ENCODE assay signal across 10 cellular contexts in genomic region chr2:144424559-144425240, GRCh38.
DNase-seq lines count a peak whose midpoint lies in the region; ATAC-seq and TF ChIP-seq lines count a peak whose summit lies in the region.
"Had no signal": no experiment of that assay in that cellular context is flagged by ENCODE, and none has a peak within 500 bp of the region (broad histone marks: within the 10 kb centered on the region; RNA-seq: fewer than 3 reads in every experiment).

No MANE protein-coding gene starts in this region.

- peaks cover 24 to 48% of the 10 kb centered on the region in 2 donors for H3K4me1 ChIP-seq in adrenal gland (replicated peaks in 1 of 2)
- peaks cover 24% of the 10 kb centered on the region for H3K4me1 ChIP-seq in suprapubic skin
- peaks cover 8 to 23% (median 13%) of the 10 kb centered on the region in 4 donors for H3K4me1 ChIP-seq in esophagus muscularis mucosa
- H3K4me1 ChIP-seq: right lobe of liver had no signal

- H3K36me3 Mint-ChIP-seq in activated naive CD4-positive, alpha-beta T cell treated with anti-CD3 and anti-CD28 coated beads, Interleukin-2, amount 50 U/mL, for 72 hours, result peaks cover 0 to 9% of the 10 kb centered on the region in 2 donors
- H3K36me3 Mint-ChIP-seq in nephron progenitor cell (ENCODE audit: low read depth), result peaks cover 70% of the 10 kb centered on the region

- H3K4me1 Mint-ChIP-seq in nephron progenitor cell, result peaks cover 18% of the 10 kb centered on the region

- H3K27me3 Mint-ChIP-seq in nephron progenitor cell (ENCODE audit: low read depth, poor library complexity), result no peaks in the 10 kb centered on the region

- no peak overlapping the region for H3K4me3 Mint-ChIP-seq in nephron progenitor cell

- no peak for TF ChIP-seq POLR2A in adrenal gland (IDR thresholded peaks at IDR 0.05)
- no peak for TF ChIP-seq POLR2A in suprapubic skin (IDR thresholded peaks at IDR 0.05)
- no peak for TF ChIP-seq POLR2A in esophagus muscularis mucosa (IDR thresholded peaks at IDR 0.05; ENCODE audit: low read depth)

- H3K4me3 ChIP-seq in adrenal gland (no peak overlapping the region), suprapubic skin (no peak overlapping the region), esophagus muscularis mucosa (no peak overlapping the region), brain microvascular endothelial cell (ENCODE audit: low read depth, low read length) (no peak overlapping the region)
- H3K4me3 ChIP-seq: right lobe of liver had no signal

- no peaks in the 10 kb centered on the region for H3K27me3 ChIP-seq in adrenal gland
- no peaks in the 10 kb centered on the region for H3K27me3 ChIP-seq in suprapubic skin
- no peaks in the 10 kb centered on the region for H3K27me3 ChIP-seq in esophagus muscularis mucosa
- H3K27me3 ChIP-seq in brain microvascular endothelial cell (replicated peaks), result no peaks in the 10 kb centered on the region
- H3K27me3 ChIP-seq: right lobe of liver had no signal

- H3K27ac Mint-ChIP-seq in activated naive CD4-positive, alpha-beta T cell treated with anti-CD3 and anti-CD28 coated beads, Interleukin-2, amount 50 U/mL, for 72 hours, result no peak overlapping the region
- H3K27ac Mint-ChIP-seq in nephron progenitor cell, result peak overlapping the region; percentile 23

- TF ChIP-seq EP300 in suprapubic skin (IDR thresholded peaks at IDR 0.05) (no peak), esophagus muscularis mucosa (IDR thresholded peaks at IDR 0.05) (no peak)

- peak; percentile 86 to 96 for ATAC-seq in activated naive CD4-positive, alpha-beta T cell treated with anti-CD3 and anti-CD28 coated beads, Interleukin-2, amount 50 U/mL, for 72 hours
- ATAC-seq in HG03378 (IDR thresholded peaks at IDR 0.05; ENCODE audit: unreplicated experiment), result no peak
- ATAC-seq: right lobe of liver had no signal

- peak overlapping the region in 3 of 5 donors; percentile 3 to 61 (median 10) for H3K27ac ChIP-seq in adrenal gland
- H3K27ac ChIP-seq in suprapubic skin, result peak overlapping the region; percentile 14
- peak overlapping the region in 1 of 4 donors; percentile 45 for H3K27ac ChIP-seq in esophagus muscularis mucosa (replicated peaks in 1 of 4)
- no peak overlapping the region for H3K27ac ChIP-seq in brain microvascular endothelial cell

- no peaks in the 10 kb centered on the region for H3K9me3 Mint-ChIP-seq in activated naive CD4-positive, alpha-beta T cell treated with anti-CD3 and anti-CD28 coated beads, Interleukin-2, amount 50 U/mL, for 72 hours
- H3K9me3 Mint-ChIP-seq in nephron progenitor cell, result no peaks in the 10 kb centered on the region

- no peak for DNase-seq in activated naive CD4-positive, alpha-beta T cell treated with anti-CD3 and anti-CD28 coated beads, Interleukin-2, amount 50 U/mL, for 72 hours (ENCODE audit: low spot score in 2 of 2)
- no peak for DNase-seq in activated naive CD4-positive, alpha-beta T cell (lab: John Stamatoyannopoulos, UW)
- DNase-seq in adrenal gland (no peak), nephron progenitor cell (no peak), suprapubic skin (ENCODE audit: low spot score in 2 of 2) (no peak), esophagus muscularis mucosa (ENCODE audit: extremely low spot score) (no peak), brain microvascular endothelial cell (no peak)
- DNase-seq: aorta, right lobe of liver had no signal

- TF ChIP-seq CTCF in adrenal gland (IDR thresholded peaks at IDR 0.05) (no peak), nephron progenitor cell (IDR thresholded peaks at IDR 0.05) (no peak), suprapubic skin (IDR thresholded peaks at IDR 0.05) (no peak), esophagus muscularis mucosa (IDR thresholded peaks at IDR 0.05) (no peak), brain microvascular endothelial cell (IDR thresholded peaks at IDR 0.05; ENCODE audit: low read depth, low read length, missing control alignments) (no peak)

- in situ Hi-C loops in brain microvascular endothelial cell (cut with HindIII; ENCODE audit: low pct_ligation_motif_present, low sequenced_read_pairs), result no loop called here

- WGBS in adrenal gland, 4 donors, result 90 to 96% (median 93%) methylated on average over 4 of the region's 4 CpGs
- 84% methylated on average over 4 of the region's 4 CpGs for WGBS in suprapubic skin
- 85% methylated on average over 4 of the region's 4 CpGs for WGBS in esophagus muscularis mucosa

- intact Hi-C loops in adrenal gland (cut with DNase I), result no loop called here
- intact Hi-C loops in esophagus muscularis mucosa (cut with DNase I), result no loop called here

- peaks cover 0 to 18% of the 10 kb centered on the region in 2 donors for H3K36me3 ChIP-seq in adrenal gland (replicated peaks in 1 of 2)
- H3K36me3 ChIP-seq in suprapubic skin, result peaks cover 8% of the 10 kb centered on the region
- H3K36me3 ChIP-seq in esophagus muscularis mucosa, result peaks cover 0 to 8% (median 3%) of the 10 kb centered on the region in 4 donors
- peaks cover 44% of the 10 kb centered on the region for H3K36me3 ChIP-seq in brain microvascular endothelial cell (replicated peaks)
- H3K36me3 ChIP-seq: right lobe of liver had no signal

- no peaks in the 10 kb centered on the region for H3K9me3 ChIP-seq in adrenal gland (replicated peaks in 1 of 3)
- no peaks in the 10 kb centered on the region for H3K9me3 ChIP-seq in suprapubic skin
- H3K9me3 ChIP-seq in esophagus muscularis mucosa, result no peaks in the 10 kb centered on the region
- H3K9me3 ChIP-seq: right lobe of liver had no signal
